In genomic region chr7:131051304-131051703, GRCh38 we compare ENCODE assay signal across 21 cellular contexts.
"Had no signal": no experiment of that assay in that cellular context is flagged by ENCODE, and none has a peak within 500 bp of the region (broad histone marks: within the 10 kb centered on the region; RNA-seq: fewer than 3 reads in every experiment).

No MANE protein-coding gene starts in this region.

- H3K27me3 Mint-ChIP-seq: activated CD4-positive, alpha-beta memory T cell treated with anti-CD3 and anti-CD28 coated beads, Interleukin-2, amount 10 ng/mL, durations not matched to agents 7 days and 5 days; activated CD4-positive, alpha-beta T cell treated with anti-CD3 and anti-CD28 coated beads, Interleukin-2, amount 10 ng/mL, durations not matched to agents 24 days and 14 days; activated CD8-positive, alpha-beta memory T cell treated with anti-CD3 and anti-CD28 coated beads, Interleukin-2, amount 10 ng/mL, durations not matched to agents 7 days and 5 days; natural killer cell treated with Interleukin-12 subunit alpha and Interleukin-12 subunit beta and Interleukin-15 and Interleukin-18, amount 100 ng/mL, for 72 hours had no signal

- H3K4me3 Mint-ChIP-seq: activated CD4-positive, alpha-beta memory T cell treated with anti-CD3 and anti-CD28 coated beads, Interleukin-2, amount 10 ng/mL, durations not matched to agents 7 days and 5 days; activated CD8-positive, alpha-beta memory T cell treated with anti-CD3 and anti-CD28 coated beads, Interleukin-2, amount 10 ng/mL, durations not matched to agents 7 days and 5 days; brain; T-helper 2 cell treated with Interferon-gamma antibody and Interleukin-4, amounts not matched to agents 5 μg/mL and 100 μg/mL, for 36 hours had no signal

- H3K4me3 ChIP-seq: ascending aorta, coronary artery, dorsolateral prefrontal cortex, gastrocnemius medialis, mucosa of descending colon, transverse colon had no signal

- H3K9me3 ChIP-seq: ascending aorta, gastrocnemius medialis, mucosa of descending colon, transverse colon had no signal

- DNase-seq: activated CD4-positive, alpha-beta memory T cell treated with anti-CD3 and anti-CD28 coated beads, Interleukin-2, amount 10 ng/mL, durations not matched to agents 7 days and 5 days; activated CD4-positive, alpha-beta T cell treated with anti-CD3 and anti-CD28 coated beads, Interleukin-2, amount 10 ng/mL, durations not matched to agents 24 days and 14 days; activated CD4-positive, CD25-positive, alpha-beta regulatory T cell; activated CD8-positive, alpha-beta memory T cell treated with anti-CD3 and anti-CD28 coated beads, Interleukin-2, amount 10 ng/mL, durations not matched to agents 7 days and 5 days; activated effector memory CD4-positive, alpha-beta T cell treated with anti-CD3 and anti-CD28 coated beads, Interleukin-2, amount 50 U/mL, for 16 hours; dorsolateral prefrontal cortex; effector memory CD4-positive, alpha-beta T cell; erythroblast; gastrocnemius medialis; glutamatergic neuron; islet precursor cell; left ventricle myocardium superior; mucosa of descending colon; right cardiac atrium; stimulated activated naive CD4-positive, alpha-beta T cell; transverse colon had no signal

- H3K27ac Mint-ChIP-seq: activated CD4-positive, alpha-beta memory T cell treated with anti-CD3 and anti-CD28 coated beads, Interleukin-2, amount 10 ng/mL, durations not matched to agents 7 days and 5 days; activated CD4-positive, alpha-beta T cell treated with anti-CD3 and anti-CD28 coated beads, Interleukin-2, amount 10 ng/mL, durations not matched to agents 24 days and 14 days; brain had no signal

- ATAC-seq: activated CD8-positive, alpha-beta memory T cell treated with anti-CD3 and anti-CD28 coated beads, Interleukin-2, amount 10 ng/mL, durations not matched to agents 7 days and 5 days; gastrocnemius medialis; left ventricle myocardium superior; mucosa of descending colon; natural killer cell treated with Interleukin-12 subunit alpha and Interleukin-12 subunit beta and Interleukin-15 and Interleukin-18, amount 100 ng/mL, for 72 hours; right cardiac atrium had no signal

- H3K4me1 Mint-ChIP-seq: brain had no signal

- H3K27ac ChIP-seq: ascending aorta, coronary artery had no signal

- H3K9me3 Mint-ChIP-seq: activated CD4-positive, alpha-beta T cell treated with anti-CD3 and anti-CD28 coated beads, Interleukin-2, amount 10 ng/mL, durations not matched to agents 24 days and 14 days; natural killer cell treated with Interleukin-12 subunit alpha and Interleukin-12 subunit beta and Interleukin-15 and Interleukin-18, amount 100 ng/mL, for 72 hours had no signal

- H3K27me3 ChIP-seq: ascending aorta, dorsolateral prefrontal cortex, gastrocnemius medialis, transverse colon had no signal

- H3K36me3 ChIP-seq: transverse colon had no signal
